In the genomic region with DNA sequence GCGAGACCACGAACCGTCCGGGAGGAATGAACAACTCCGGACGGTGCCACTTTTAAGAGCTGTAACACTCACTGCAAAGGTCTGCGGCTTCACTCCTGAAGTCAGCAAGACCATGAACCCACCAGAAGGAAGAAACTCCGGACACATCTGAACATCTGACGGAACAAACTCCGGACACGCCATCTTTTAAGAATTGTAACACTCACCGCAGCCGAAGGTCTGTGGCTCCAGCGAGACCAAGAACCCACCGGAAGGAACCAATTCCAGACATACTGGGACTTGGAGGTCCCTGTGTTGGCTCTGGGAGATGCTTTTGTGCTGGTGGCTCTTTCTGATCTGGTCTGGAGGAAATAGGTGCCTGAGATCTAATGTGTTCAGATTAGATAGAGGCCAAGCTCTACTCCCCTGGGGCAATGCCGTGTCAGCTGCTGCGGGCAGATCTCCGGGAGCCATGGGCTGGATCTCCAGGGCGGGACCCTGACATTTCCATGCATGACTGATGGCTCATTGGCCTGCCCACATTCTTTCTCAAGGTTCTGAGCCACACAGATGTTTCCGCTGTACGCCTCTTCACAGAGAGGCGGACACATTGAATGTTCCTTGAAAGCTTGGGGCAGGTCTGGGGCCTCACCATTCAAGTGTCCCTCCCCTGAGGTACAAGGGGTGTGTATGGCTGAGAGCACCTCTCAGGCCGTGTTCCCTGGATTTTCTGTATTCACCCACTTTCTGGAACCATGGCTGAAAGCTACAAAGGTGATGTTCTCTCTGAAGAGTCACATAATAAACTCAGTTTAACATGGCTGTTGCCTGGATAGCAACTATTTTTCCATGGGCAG, we compare ENCODE assay signal across 1 cellular context.
A peak's percentile ranks its signal among the peaks of the same experiment; 100 is the strongest.
TF ChIP-seq lines count a peak whose summit lies in the region.

No MANE protein-coding gene starts in this region.

TF ChIP-seq in K562, 482 proteins besides CTCF, POLR2A, EP300 and RAD21 (continues in another document):
- TF ChIP-seq KDM1A (IDR thresholded peaks at IDR 0.05) (peak; percentile 72 to 84; a peak in 3 of 4 replicates), ZNF668 (CRISPR knock-in tag; IDR thresholded peaks at IDR 0.05) (peak; percentile 67; the same call in 1 of the 2 replicates), SUPT5H (IDR thresholded peaks at IDR 0.05) (peak; percentile 74), ZKSCAN8 (CRISPR knock-in tag; IDR thresholded peaks at IDR 0.05) (no peak), THRA (IDR thresholded peaks at IDR 0.05) (no peak), TEAD1 (CRISPR knock-in tag; IDR thresholded peaks at IDR 0.05) (peak; percentile 22 to 97; a peak in 3 of 4 replicates), NR2C2 (CRISPR knock-in tag; IDR thresholded peaks at IDR 0.05) (peak; percentile 58; the same call in 1 of the 2 replicates), NR2C2 (tag; IDR thresholded peaks at IDR 0.05) (peak; percentile 28; the same call in 1 of the 2 replicates), FOXM1 (IDR thresholded peaks at IDR 0.05; ENCODE audit: low read depth) (peak; percentile 90), FOXM1 (CRISPR knock-in tag; IDR thresholded peaks at IDR 0.05; ENCODE audit: low read depth) (no peak), ZNF274 (IDR thresholded peaks at IDR 0.05; ENCODE audit: borderline replicate concordance, low read depth, low read length) (peak; percentile 61; the same call in 1 of the 2 replicates), NR2C1 (IDR thresholded peaks at IDR 0.05) (no peak), NR2C1 (tag; IDR thresholded peaks at IDR 0.05) (0 out of 2 replicates have a peak, but pooled peaks have one; percentile 36), NBN (IDR thresholded peaks at IDR 0.05; ENCODE audit: low read depth) (peak; percentile 98), ZNF445 (CRISPR knock-in tag; IDR thresholded peaks at IDR 0.05; ENCODE audit: low read depth) (peak; percentile 54; the same call in 1 of the 2 replicates), NFRKB (IDR thresholded peaks at IDR 0.05; ENCODE audit: low read depth) (peak; percentile 88), ATF7 (IDR thresholded peaks at IDR 0.05) (peak; percentile 83), NFIC (IDR thresholded peaks at IDR 0.05) (peak; percentile 92), MAZ (CRISPR knock-in tag; conservative IDR thresholded peaks at IDR 0.05 in 1 of 2, IDR thresholded peaks at IDR 0.05 in 1 of 2) (peak; percentile 60 to 73; a peak in 2 of 4 replicates), ZNF318 (IDR thresholded peaks at IDR 0.05; ENCODE audit: borderline replicate concordance in 1 of 2, low read depth in 1 of 2) (peak in 1 of 2 experiments; percentile 65; a peak in 1 of 4 replicates), KDM2B (CRISPR knock-in tag; IDR thresholded peaks at IDR 0.05) (peak; percentile 13; the same call in 1 of the 2 replicates), ZSCAN29 (IDR thresholded peaks at IDR 0.05) (0 out of 2 replicates have a peak, but pooled peaks have one; percentile 56), OTX1 (CRISPR knock-in tag; IDR thresholded peaks at IDR 0.05) (peak; percentile 77; the same call in 1 of the 2 replicates), L3MBTL2 (IDR thresholded peaks at IDR 0.05) (peak; percentile 72), ZNF239 (CRISPR knock-in tag; IDR thresholded peaks at IDR 0.05) (peak; percentile 44), ZNF764 (CRISPR knock-in tag; IDR thresholded peaks at IDR 0.05; ENCODE audit: low read depth) (peak; percentile 68; the same call in 1 of the 2 replicates), ZNF766 (CRISPR knock-in tag; conservative IDR thresholded peaks at IDR 0.05) (no peak; the same call in 1 of the 2 replicates)
- TF ChIP-seq, protein P1, sequence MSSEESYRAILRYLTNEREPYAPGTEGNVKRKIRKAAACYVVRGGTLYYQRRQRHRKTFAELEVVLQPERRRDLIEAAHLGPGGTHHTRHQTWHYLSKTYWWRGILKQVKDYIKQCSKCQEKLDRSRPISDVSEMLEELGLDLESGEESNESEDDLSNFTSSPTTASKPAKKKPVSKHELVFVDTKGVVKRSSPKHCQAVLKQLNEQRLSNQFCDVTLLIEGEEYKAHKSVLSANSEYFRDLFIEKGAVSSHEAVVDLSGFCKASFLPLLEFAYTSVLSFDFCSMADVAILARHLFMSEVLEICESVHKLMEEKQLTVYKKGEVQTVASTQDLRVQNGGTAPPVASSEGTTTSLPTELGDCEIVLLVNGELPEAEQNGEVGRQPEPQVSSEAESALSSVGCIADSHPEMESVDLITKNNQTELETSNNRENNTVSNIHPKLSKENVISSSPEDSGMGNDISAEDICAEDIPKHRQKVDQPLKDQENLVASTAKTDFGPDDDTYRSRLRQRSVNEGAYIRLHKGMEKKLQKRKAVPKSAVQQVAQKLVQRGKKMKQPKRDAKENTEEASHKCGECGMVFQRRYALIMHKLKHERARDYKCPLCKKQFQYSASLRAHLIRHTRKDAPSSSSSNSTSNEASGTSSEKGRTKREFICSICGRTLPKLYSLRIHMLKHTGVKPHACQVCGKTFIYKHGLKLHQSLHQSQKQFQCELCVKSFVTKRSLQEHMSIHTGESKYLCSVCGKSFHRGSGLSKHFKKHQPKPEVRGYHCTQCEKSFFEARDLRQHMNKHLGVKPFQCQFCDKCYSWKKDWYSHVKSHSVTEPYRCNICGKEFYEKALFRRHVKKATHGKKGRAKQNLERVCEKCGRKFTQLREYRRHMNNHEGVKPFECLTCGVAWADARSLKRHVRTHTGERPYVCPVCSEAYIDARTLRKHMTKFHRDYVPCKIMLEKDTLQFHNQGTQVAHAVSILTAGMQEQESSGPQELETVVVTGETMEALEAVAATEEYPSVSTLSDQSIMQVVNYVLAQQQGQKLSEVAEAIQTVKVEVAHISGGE (CRISPR knock-in tag; IDR thresholded peaks at IDR 0.05), result 0 out of 6 replicates have a peak, but pooled peaks of 1 of the 3 experiments have one; percentile 66
- TF ChIP-seq, protein P2, sequence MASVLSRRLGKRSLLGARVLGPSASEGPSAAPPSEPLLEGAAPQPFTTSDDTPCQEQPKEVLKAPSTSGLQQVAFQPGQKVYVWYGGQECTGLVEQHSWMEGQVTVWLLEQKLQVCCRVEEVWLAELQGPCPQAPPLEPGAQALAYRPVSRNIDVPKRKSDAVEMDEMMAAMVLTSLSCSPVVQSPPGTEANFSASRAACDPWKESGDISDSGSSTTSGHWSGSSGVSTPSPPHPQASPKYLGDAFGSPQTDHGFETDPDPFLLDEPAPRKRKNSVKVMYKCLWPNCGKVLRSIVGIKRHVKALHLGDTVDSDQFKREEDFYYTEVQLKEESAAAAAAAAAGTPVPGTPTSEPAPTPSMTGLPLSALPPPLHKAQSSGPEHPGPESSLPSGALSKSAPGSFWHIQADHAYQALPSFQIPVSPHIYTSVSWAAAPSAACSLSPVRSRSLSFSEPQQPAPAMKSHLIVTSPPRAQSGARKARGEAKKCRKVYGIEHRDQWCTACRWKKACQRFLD (CRISPR knock-in tag; IDR thresholded peaks at IDR 0.05), result peak; percentile 94
- TF ChIP-seq, protein P3, sequence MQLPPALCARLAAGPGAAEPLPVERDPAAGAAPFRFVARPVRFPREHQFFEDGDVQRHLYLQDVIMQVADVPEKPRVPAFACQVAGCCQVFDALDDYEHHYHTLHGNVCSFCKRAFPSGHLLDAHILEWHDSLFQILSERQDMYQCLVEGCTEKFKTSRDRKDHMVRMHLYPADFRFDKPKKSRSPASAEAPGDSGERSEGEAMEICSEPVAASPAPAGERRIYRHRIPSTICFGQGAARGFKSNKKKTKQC (CRISPR knock-in tag; IDR thresholded peaks at IDR 0.05), result peak; percentile 73
- TF ChIP-seq, protein P4, sequence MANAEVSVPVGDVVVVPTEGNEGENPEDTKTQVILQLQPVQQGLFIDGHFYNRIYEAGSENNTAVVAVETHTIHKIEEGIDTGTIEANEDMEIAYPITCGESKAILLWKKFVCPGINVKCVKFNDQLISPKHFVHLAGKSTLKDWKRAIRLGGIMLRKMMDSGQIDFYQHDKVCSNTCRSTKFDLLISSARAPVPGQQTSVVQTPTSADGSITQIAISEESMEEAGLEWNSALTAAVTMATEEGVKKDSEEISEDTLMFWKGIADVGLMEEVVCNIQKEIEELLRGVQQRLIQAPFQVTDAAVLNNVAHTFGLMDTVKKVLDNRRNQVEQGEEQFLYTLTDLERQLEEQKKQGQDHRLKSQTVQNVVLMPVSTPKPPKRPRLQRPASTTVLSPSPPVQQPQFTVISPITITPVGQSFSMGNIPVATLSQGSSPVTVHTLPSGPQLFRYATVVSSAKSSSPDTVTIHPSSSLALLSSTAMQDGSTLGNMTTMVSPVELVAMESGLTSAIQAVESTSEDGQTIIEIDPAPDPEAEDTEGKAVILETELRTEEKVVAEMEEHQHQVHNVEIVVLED (CRISPR knock-in tag; IDR thresholded peaks at IDR 0.05), result peak; percentile 63
- TF ChIP-seq, protein P5, sequence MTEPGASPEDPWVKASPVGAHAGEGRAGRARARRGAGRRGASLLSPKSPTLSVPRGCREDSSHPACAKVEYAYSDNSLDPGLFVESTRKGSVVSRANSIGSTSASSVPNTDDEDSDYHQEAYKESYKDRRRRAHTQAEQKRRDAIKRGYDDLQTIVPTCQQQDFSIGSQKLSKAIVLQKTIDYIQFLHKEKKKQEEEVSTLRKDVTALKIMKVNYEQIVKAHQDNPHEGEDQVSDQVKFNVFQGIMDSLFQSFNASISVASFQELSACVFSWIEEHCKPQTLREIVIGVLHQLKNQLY (CRISPR knock-in tag; conservative IDR thresholded peaks at IDR 0.05), result no peak; a peak in 1 of 4 replicates
- TF ChIP-seq, protein P6, sequence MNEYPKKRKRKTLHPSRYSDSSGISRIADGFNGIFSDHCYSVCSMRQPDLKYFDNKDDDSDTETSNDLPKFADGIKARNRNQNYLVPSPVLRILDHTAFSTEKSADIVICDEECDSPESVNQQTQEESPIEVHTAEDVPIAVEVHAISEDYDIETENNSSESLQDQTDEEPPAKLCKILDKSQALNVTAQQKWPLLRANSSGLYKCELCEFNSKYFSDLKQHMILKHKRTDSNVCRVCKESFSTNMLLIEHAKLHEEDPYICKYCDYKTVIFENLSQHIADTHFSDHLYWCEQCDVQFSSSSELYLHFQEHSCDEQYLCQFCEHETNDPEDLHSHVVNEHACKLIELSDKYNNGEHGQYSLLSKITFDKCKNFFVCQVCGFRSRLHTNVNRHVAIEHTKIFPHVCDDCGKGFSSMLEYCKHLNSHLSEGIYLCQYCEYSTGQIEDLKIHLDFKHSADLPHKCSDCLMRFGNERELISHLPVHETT (CRISPR knock-in tag; conservative IDR thresholded peaks at IDR 0.05 in 1 of 2, IDR thresholded peaks at IDR 0.05 in 1 of 2), result peak in 1 of 2 experiments; percentile 69; a peak in 1 of 4 replicates
- TF ChIP-seq, protein P7, sequence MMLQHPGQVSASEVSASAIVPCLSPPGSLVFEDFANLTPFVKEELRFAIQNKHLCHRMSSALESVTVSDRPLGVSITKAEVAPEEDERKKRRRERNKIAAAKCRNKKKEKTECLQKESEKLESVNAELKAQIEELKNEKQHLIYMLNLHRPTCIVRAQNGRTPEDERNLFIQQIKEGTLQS (IDR thresholded peaks at IDR 0.05), result no peak
- TF ChIP-seq, protein P7 (CRISPR knock-in tag; conservative IDR thresholded peaks at IDR 0.05), result no peak; the same call in 1 of the 2 replicates
